Comparison of ENCODE assay signal across 8 cellular contexts in the genomic region with DNA sequence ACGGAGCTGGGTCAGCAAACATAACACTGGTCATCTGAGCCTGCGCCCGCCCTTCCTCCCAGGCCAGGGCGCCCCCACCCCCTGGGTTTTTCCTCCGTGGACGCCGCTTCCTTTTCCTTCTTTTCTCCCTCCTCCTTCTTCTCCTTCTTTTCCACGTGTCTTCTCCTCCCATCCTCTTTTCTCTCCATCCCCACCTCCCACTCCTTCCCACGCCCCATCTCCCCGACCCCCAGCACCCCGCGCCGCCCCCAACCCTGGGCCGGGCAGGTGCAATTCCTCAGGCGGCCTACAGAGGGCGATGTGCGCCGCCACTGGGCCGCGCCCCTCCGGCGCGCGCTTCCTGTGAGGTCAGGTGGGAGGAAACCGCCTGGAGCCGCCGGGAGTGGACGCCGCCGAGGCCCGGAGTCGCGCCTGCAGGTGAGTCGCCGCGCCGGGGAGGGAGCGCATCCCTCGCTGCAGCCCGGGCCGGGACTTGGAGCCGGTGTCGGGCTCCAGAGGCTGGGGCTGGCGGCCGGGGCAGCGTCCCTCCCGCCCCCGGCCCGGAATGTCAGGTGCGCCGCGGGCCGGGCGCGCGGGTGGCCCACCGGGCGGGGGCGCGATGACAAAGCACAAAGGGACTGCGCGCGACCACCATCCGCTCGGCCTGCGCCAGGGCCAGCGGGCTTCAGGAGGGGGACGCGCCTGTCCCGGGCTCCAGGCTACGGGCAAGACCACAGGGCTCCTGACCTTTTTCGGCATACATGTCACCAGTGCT. TPM values are rescaled to one million over a fixed set of nuclear protein-coding genes. Genes with fewer than 3 reads are reported as not detected.
A peak's percentile ranks its signal among the peaks of the same experiment; 100 is the strongest.
DNase-seq lines count a peak whose midpoint lies in the region; ATAC-seq and TF ChIP-seq lines count a peak whose summit lies in the region.

A gene with protein sequence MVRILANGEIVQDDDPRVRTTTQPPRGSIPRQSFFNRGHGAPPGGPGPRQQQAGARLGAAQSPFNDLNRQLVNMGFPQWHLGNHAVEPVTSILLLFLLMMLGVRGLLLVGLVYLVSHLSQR (plus strand): TSS at position 351 of the 754 bp plus-strand sequence. CDS start 1,497 bp downstream, outside the sequence.

- H3K4me3 ChIP-seq in KMS-11 (IDR thresholded peaks at IDR 0.05; ENCODE audit: insufficient read depth, low read depth, low read length) (no peak within 1 kb of the TSS), WI38 (ENCODE audit: low read depth, low read length) (peak within 1 kb of the TSS; percentile 39), breast epithelium (peak within 1 kb of the TSS; percentile 30 to 85 (median 66))

- H3K9ac ChIP-seq in KMS-11, result peak within 1 kb of the TSS; percentile 62; the same call in 1 of the 2 replicates

- no peaks in the 10 kb centered on the region for H4K20me1 ChIP-seq in KMS-11 (ENCODE audit: insufficient read depth)

- TF ChIP-seq CTCF in GM10248 (IDR thresholded peaks at IDR 0.05; ENCODE audit: control extremely low read depth, extremely low read depth, low read depth, missing control alignments), result peak; percentile 65
- peak; percentile 96 for TF ChIP-seq CTCF in KMS-11 (conservative IDR thresholded peaks at IDR 0.05; ENCODE audit: low read depth, low read length)
- peak; percentile 84 for TF ChIP-seq CTCF in WI38 (IDR thresholded peaks at IDR 0.05; ENCODE audit: low read depth, low read length)
- peak; percentile 77 to 95 (median 93) for TF ChIP-seq CTCF in breast epithelium (IDR thresholded peaks at IDR 0.05)

- peak within 1 kb of the TSS; percentile 78 for H3K4me2 ChIP-seq in KMS-11

- DNase-seq in GM10248 (ENCODE audit: extremely low spot score), result peak; percentile 86
- peak; percentile 61 to 78 for DNase-seq in breast epithelium (ENCODE audit: low spot score in 2 of 2)
- peak; percentile 5 for DNase-seq in kidney glomerular epithelial cell (lab: John Stamatoyannopoulos, UW)
- peak; percentile 63 to 66 for DNase-seq in stimulated activated CD4-positive, alpha-beta T cell treated with anti-CD3 and anti-CD28 coated beads, Interleukin-1b, Interleukin-23, amount 100 ng/mL, for 4 hours (ENCODE audit: low read depth in 2 of 2)
- DNase-seq in superior temporal gyrus (ENCODE audit: extremely low spot score), result no peak

- no peaks in the 10 kb centered on the region for H3K9me3 ChIP-seq in breast epithelium

- TF ChIP-seq POLR2A in breast epithelium (IDR thresholded peaks at IDR 0.05), result no peak

- no peak within 1 kb of the TSS for H3K27ac ChIP-seq in KMS-11
- H3K27ac ChIP-seq in breast epithelium, result peak within 1 kb of the TSS; percentile 65 to 67

- intact Hi-C loops in breast epithelium (cut with DNase I; ENCODE audit: low total_unique reads), result loop anchor here (10.0 kb wide), 1 partner anchor 115 kb away; no protein-coding TSS in a partner anchor

- H3K36me3 ChIP-seq in KMS-11 (ENCODE audit: insufficient read depth), result no peaks in the 10 kb centered on the region
- no peaks in the 10 kb centered on the region for H3K36me3 ChIP-seq in breast epithelium

- H3K79me2 ChIP-seq in KMS-11 (ENCODE audit: insufficient read depth, low read depth), result no peaks in the 10 kb centered on the region

- H2AFZ ChIP-seq in KMS-11 (ENCODE audit: low read depth), result peak within 1 kb of the TSS; percentile 76

- H3K27me3 ChIP-seq in KMS-11 (ENCODE audit: insufficient read depth, low read depth) (no peaks in the 10 kb centered on the region), breast epithelium (no peaks in the 10 kb centered on the region)

- POLR2A ChIA-PET in GM10248 (lab: Yijun Ruan, JAX), result no interaction called here

- H3K4me1 ChIP-seq in KMS-11 (ENCODE audit: low read depth, poor library complexity, severe bottlenecking) (no peaks in the 10 kb centered on the region), breast epithelium (no peaks in the 10 kb centered on the region)

- CTCF ChIA-PET in GM10248 (lab: Yijun Ruan, JAX), result interaction anchor here (0.7 to 1.4 kb wide), 7 partner anchors 11 to 114 kb away, joined by 3 to 11 read pairs (median 3); no protein-coding TSS in a partner anchor

- ATAC-seq in HG02840 (IDR thresholded peaks at IDR 0.05; ENCODE audit: low FRiP score, unreplicated experiment), result no peak

RNA-seq across cellular contexts. Expression of the gene that starts here (rescaled TPM):
- 1 to 10 TPM in 2 of 3 donors, under 1 TPM in 1; 0.48 to 8.5 (median 6.2) TPM for total RNA-seq in breast epithelium
